ENCODE assay signal across 6 cellular contexts in genomic region chr15:39074341-39074740, GRCh38.
"Had no signal": no experiment of that assay in that cellular context is flagged by ENCODE, and none has a peak within 500 bp of the region (broad histone marks: within the 10 kb centered on the region; RNA-seq: fewer than 3 reads in every experiment).

No MANE protein-coding gene starts in this region.

- H3K4me2 ChIP-seq: GM23338 had no signal

- H3K9me3 Mint-ChIP-seq: GM23338, H9 had no signal

- H2AFZ ChIP-seq: GM23338 had no signal

- H3K4me3 Mint-ChIP-seq: GM23338, H9 had no signal

- H3K27ac Mint-ChIP-seq: GM23338, H9 had no signal

- ATAC-seq: GM23338, HepG2, K562 had no signal

- H3K4me1 Mint-ChIP-seq: GM23338, H9 had no signal

- H3K27ac ChIP-seq: HL-60 had no signal

- DNase-seq: H9, HCEC 1CT had no signal

- H3K4me3 ChIP-seq: GM23338, K562 had no signal
